1 cellular context compared by ENCODE assay signal in the genomic region with DNA sequence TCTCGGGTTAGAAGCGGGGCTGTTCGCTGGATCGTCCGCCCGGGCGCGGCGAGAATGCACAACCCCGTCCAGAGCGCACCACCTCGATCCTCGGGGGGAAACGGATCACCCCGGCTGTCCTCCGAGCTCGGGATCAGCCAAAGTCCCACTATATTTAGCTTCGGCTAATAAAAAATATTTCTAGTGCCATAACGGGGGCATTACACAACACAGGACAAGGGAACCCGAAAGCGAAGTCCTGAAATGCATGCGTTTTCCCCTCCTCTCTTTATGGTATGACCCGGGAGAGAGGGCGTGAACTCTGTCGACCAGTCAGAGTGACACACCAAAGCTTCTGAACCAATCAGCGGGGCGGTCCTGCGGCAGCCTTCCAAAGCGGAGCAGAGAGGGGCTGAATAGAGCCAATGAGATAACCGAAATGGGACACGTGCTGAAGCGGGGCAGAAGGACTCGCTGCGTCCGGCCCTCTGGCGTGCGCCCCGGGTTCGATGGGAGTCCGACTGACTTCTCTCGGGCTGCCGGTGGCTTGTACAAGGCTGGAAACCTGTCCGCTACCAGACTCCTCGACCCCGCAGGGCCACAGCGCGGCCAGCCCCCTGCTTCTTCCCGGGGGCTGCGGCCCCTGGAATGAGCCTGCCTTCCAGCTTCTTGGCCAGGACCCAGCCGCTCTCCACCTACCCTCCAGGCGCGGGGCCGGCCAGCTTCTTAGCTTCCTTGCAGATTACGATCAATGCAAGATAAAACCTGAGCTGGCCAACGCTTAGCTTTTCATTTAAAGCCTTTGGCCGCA.
TF ChIP-seq lines count a peak whose summit lies in the region.

A gene with protein sequence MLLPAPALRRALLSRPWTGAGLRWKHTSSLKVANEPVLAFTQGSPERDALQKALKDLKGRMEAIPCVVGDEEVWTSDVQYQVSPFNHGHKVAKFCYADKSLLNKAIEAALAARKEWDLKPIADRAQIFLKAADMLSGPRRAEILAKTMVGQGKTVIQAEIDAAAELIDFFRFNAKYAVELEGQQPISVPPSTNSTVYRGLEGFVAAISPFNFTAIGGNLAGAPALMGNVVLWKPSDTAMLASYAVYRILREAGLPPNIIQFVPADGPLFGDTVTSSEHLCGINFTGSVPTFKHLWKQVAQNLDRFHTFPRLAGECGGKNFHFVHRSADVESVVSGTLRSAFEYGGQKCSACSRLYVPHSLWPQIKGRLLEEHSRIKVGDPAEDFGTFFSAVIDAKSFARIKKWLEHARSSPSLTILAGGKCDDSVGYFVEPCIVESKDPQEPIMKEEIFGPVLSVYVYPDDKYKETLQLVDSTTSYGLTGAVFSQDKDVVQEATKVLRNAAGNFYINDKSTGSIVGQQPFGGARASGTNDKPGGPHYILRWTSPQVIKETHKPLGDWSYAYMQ (minus strand): TSS at position 33 of the 790 bp plus-strand sequence. CDS start 32 bp downstream, at position 1.

TF ChIP-seq in K562, 482 proteins besides CTCF, POLR2A, EP300 and RAD21 (continued from another document and continues in another):
- TF ChIP-seq NUFIP1 (IDR thresholded peaks at IDR 0.05; ENCODE audit: partially characterized antibody), result peak; percentile 83
- TF ChIP-seq, protein P1, sequence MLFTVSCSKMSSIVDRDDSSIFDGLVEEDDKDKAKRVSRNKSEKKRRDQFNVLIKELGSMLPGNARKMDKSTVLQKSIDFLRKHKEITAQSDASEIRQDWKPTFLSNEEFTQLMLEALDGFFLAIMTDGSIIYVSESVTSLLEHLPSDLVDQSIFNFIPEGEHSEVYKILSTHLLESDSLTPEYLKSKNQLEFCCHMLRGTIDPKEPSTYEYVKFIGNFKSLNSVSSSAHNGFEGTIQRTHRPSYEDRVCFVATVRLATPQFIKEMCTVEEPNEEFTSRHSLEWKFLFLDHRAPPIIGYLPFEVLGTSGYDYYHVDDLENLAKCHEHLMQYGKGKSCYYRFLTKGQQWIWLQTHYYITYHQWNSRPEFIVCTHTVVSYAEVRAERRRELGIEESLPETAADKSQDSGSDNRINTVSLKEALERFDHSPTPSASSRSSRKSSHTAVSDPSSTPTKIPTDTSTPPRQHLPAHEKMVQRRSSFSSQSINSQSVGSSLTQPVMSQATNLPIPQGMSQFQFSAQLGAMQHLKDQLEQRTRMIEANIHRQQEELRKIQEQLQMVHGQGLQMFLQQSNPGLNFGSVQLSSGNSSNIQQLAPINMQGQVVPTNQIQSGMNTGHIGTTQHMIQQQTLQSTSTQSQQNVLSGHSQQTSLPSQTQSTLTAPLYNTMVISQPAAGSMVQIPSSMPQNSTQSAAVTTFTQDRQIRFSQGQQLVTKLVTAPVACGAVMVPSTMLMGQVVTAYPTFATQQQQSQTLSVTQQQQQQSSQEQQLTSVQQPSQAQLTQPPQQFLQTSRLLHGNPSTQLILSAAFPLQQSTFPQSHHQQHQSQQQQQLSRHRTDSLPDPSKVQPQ (CRISPR knock-in tag; IDR thresholded peaks at IDR 0.05; ENCODE audit: borderline replicate concordance), result no peak
- TF ChIP-seq, protein P2, sequence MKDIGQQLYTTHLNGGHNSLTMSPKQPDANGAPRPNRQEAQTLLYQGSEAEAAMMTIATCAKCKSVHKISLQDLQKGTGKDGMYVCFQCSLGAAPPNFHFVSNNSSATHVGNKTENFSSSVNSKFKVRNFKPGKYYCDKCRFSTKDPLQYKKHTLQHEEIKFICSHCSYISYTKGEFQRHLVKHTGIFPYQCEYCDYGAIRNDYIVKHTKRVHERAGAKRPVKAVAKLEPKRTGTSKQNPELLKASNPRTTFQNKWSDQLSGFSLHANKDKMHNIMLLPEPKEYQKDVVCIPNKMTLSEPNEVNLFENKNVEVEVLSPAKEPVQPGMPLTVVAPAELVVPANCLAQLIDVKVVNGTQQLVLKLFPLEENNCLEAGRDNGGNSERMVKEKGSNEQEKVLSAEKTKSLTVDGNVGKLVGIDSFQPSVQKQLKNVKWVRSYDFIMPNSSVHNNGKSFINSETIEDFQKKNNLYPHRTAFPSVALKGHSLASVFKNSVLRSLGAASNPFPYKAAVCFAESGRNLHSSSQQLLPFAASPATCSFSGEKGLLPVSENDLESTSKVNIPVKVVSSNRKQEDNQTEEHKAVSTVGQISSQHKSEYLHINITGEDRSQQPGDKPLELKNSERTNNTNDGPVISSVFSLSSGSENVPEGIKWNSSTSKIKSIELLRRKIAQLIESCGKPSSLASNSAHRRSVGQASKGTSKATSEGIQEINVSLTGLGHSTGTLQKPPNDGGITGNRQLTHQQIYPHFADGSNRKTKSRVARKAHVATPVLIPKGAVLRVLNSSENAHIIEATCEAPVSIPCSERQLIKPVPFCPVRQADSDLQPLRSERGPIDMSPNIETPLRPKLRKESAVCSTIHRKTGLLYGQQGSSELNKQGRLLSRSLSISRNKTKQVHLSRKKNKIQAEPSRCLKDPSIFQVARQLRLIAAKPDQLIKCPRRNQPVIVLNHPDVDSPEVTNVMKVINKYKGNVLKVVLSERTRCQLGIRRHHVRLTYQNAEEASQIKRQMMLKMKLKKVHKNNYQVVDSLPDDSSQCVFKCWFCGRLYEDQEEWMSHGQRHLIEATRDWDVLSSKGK (CRISPR knock-in tag; IDR thresholded peaks at IDR 0.05), result no peak
- peak; percentile 58; the same call in 1 of the 2 replicates for TF ChIP-seq ZBTB1 (CRISPR knock-in tag; IDR thresholded peaks at IDR 0.05; ENCODE audit: borderline replicate concordance, low read depth)
- TF ChIP-seq, protein P3, sequence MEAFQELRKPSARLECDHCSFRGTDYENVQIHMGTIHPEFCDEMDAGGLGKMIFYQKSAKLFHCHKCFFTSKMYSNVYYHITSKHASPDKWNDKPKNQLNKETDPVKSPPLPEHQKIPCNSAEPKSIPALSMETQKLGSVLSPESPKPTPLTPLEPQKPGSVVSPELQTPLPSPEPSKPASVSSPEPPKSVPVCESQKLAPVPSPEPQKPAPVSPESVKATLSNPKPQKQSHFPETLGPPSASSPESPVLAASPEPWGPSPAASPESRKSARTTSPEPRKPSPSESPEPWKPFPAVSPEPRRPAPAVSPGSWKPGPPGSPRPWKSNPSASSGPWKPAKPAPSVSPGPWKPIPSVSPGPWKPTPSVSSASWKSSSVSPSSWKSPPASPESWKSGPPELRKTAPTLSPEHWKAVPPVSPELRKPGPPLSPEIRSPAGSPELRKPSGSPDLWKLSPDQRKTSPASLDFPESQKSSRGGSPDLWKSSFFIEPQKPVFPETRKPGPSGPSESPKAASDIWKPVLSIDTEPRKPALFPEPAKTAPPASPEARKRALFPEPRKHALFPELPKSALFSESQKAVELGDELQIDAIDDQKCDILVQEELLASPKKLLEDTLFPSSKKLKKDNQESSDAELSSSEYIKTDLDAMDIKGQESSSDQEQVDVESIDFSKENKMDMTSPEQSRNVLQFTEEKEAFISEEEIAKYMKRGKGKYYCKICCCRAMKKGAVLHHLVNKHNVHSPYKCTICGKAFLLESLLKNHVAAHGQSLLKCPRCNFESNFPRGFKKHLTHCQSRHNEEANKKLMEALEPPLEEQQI (IDR thresholded peaks at IDR 0.05), result no peak
- TF ChIP-seq ZBED1 (IDR thresholded peaks at IDR 0.05), result no peak
- TF ChIP-seq KLF13 (tag; IDR thresholded peaks at IDR 0.05; ENCODE audit: borderline replicate concordance, low read depth), result no peak
- TF ChIP-seq HDAC8 (tag; IDR thresholded peaks at IDR 0.05), result 0 out of 2 replicates have a peak, but pooled peaks have one; percentile 51
- TF ChIP-seq POLR2B (IDR thresholded peaks at IDR 0.05; ENCODE audit: low read depth, partially characterized antibody), result peak; percentile 79
- TF ChIP-seq BCOR (IDR thresholded peaks at IDR 0.05), result peak; percentile 33
- no peak for TF ChIP-seq CCAR2 (IDR thresholded peaks at IDR 0.05; ENCODE audit: low read depth, low read length)
- peak in 1 of 2 experiments; percentile 83; a peak in 2 of 4 replicates for TF ChIP-seq TEAD1 (CRISPR knock-in tag; IDR thresholded peaks at IDR 0.05)
- TF ChIP-seq, protein P4, sequence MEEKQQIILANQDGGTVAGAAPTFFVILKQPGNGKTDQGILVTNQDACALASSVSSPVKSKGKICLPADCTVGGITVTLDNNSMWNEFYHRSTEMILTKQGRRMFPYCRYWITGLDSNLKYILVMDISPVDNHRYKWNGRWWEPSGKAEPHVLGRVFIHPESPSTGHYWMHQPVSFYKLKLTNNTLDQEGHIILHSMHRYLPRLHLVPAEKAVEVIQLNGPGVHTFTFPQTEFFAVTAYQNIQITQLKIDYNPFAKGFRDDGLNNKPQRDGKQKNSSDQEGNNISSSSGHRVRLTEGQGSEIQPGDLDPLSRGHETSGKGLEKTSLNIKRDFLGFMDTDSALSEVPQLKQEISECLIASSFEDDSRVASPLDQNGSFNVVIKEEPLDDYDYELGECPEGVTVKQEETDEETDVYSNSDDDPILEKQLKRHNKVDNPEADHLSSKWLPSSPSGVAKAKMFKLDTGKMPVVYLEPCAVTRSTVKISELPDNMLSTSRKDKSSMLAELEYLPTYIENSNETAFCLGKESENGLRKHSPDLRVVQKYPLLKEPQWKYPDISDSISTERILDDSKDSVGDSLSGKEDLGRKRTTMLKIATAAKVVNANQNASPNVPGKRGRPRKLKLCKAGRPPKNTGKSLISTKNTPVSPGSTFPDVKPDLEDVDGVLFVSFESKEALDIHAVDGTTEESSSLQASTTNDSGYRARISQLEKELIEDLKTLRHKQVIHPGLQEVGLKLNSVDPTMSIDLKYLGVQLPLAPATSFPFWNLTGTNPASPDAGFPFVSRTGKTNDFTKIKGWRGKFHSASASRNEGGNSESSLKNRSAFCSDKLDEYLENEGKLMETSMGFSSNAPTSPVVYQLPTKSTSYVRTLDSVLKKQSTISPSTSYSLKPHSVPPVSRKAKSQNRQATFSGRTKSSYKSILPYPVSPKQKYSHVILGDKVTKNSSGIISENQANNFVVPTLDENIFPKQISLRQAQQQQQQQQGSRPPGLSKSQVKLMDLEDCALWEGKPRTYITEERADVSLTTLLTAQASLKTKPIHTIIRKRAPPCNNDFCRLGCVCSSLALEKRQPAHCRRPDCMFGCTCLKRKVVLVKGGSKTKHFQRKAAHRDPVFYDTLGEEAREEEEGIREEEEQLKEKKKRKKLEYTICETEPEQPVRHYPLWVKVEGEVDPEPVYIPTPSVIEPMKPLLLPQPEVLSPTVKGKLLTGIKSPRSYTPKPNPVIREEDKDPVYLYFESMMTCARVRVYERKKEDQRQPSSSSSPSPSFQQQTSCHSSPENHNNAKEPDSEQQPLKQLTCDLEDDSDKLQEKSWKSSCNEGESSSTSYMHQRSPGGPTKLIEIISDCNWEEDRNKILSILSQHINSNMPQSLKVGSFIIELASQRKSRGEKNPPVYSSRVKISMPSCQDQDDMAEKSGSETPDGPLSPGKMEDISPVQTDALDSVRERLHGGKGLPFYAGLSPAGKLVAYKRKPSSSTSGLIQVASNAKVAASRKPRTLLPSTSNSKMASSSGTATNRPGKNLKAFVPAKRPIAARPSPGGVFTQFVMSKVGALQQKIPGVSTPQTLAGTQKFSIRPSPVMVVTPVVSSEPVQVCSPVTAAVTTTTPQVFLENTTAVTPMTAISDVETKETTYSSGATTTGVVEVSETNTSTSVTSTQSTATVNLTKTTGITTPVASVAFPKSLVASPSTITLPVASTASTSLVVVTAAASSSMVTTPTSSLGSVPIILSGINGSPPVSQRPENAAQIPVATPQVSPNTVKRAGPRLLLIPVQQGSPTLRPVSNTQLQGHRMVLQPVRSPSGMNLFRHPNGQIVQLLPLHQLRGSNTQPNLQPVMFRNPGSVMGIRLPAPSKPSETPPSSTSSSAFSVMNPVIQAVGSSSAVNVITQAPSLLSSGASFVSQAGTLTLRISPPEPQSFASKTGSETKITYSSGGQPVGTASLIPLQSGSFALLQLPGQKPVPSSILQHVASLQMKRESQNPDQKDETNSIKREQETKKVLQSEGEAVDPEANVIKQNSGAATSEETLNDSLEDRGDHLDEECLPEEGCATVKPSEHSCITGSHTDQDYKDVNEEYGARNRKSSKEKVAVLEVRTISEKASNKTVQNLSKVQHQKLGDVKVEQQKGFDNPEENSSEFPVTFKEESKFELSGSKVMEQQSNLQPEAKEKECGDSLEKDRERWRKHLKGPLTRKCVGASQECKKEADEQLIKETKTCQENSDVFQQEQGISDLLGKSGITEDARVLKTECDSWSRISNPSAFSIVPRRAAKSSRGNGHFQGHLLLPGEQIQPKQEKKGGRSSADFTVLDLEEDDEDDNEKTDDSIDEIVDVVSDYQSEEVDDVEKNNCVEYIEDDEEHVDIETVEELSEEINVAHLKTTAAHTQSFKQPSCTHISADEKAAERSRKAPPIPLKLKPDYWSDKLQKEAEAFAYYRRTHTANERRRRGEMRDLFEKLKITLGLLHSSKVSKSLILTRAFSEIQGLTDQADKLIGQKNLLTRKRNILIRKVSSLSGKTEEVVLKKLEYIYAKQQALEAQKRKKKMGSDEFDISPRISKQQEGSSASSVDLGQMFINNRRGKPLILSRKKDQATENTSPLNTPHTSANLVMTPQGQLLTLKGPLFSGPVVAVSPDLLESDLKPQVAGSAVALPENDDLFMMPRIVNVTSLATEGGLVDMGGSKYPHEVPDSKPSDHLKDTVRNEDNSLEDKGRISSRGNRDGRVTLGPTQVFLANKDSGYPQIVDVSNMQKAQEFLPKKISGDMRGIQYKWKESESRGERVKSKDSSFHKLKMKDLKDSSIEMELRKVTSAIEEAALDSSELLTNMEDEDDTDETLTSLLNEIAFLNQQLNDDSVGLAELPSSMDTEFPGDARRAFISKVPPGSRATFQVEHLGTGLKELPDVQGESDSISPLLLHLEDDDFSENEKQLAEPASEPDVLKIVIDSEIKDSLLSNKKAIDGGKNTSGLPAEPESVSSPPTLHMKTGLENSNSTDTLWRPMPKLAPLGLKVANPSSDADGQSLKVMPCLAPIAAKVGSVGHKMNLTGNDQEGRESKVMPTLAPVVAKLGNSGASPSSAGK (IDR thresholded peaks at IDR 0.05), result peak; percentile 98
- no peak for TF ChIP-seq ZNF263 (CRISPR knock-in tag; IDR thresholded peaks at IDR 0.05; ENCODE audit: borderline replicate concordance)
- TF ChIP-seq ZKSCAN3 (CRISPR knock-in tag; IDR thresholded peaks at IDR 0.05), result no peak
- no peak for TF ChIP-seq NFE2 (IDR thresholded peaks at IDR 0.05; ENCODE audit: low read depth)
- TF ChIP-seq, protein P5, sequence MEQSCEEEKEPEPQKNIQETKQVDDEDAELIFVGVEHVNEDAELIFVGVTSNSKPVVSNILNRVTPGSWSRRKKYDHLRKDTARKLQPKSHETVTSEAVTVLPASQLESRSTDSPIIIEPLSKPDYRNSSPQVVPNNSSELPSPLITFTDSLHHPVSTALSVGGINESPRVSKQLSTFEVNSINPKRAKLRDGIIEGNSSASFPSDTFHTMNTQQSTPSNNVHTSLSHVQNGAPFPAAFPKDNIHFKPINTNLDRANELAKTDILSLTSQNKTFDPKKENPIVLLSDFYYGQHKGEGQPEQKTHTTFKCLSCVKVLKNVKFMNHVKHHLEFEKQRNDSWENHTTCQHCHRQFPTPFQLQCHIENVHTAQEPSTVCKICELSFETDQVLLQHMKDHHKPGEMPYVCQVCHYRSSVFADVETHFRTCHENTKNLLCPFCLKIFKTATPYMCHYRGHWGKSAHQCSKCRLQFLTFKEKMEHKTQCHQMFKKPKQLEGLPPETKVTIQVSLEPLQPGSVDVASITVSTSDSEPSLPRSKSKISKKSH (CRISPR knock-in tag; IDR thresholded peaks at IDR 0.05), result no peak
- TF ChIP-seq PHB2 (IDR thresholded peaks at IDR 0.05; ENCODE audit: low read depth), result no peak
- TF ChIP-seq ZNF3 (CRISPR knock-in tag; IDR thresholded peaks at IDR 0.05), result no peak
- no peak for TF ChIP-seq SMAD2 (IDR thresholded peaks at IDR 0.05; ENCODE audit: low read depth, low read length)
- TF ChIP-seq, protein P6, sequence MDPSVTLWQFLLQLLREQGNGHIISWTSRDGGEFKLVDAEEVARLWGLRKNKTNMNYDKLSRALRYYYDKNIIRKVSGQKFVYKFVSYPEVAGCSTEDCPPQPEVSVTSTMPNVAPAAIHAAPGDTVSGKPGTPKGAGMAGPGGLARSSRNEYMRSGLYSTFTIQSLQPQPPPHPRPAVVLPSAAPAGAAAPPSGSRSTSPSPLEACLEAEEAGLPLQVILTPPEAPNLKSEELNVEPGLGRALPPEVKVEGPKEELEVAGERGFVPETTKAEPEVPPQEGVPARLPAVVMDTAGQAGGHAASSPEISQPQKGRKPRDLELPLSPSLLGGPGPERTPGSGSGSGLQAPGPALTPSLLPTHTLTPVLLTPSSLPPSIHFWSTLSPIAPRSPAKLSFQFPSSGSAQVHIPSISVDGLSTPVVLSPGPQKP (CRISPR knock-in tag; IDR thresholded peaks at IDR 0.05), result no peak
- TF ChIP-seq HMGN3 (IDR thresholded peaks at IDR 0.05; ENCODE audit: borderline replicate concordance, extremely low read depth, insufficient read length, low read depth, low read length), result peak; percentile 79
